In genomic region chr4:156553659-156554058, GRCh38 we compare ENCODE assay signal across 29 cellular contexts.
"Had no signal": no experiment of that assay in that cellular context is flagged by ENCODE, and none has a peak within 500 bp of the region (broad histone marks: within the 10 kb centered on the region; RNA-seq: fewer than 3 reads in every experiment).

No MANE protein-coding gene starts in this region.

- H3K27ac ChIP-seq: ascending aorta, cardiac muscle cell, colonic mucosa, left ventricle myocardium inferior, neural progenitor cell, parathyroid adenoma, psoas muscle, sigmoid colon, uterus had no signal

- H3K79me2 ChIP-seq: parathyroid adenoma had no signal

- H3K36me3 ChIP-seq: ascending aorta, cardiac muscle cell, colonic mucosa, left ventricle myocardium inferior, neural progenitor cell, sigmoid colon, uterus had no signal

- ATAC-seq: natural killer cell; psoas muscle; stimulated activated effector memory CD8-positive, alpha-beta T cell treated with anti-CD3 and anti-CD28 coated beads, Interleukin-12 subunit alpha, Interleukin-12 subunit beta, amount 100 ng/mL, for 72 hours had no signal

- H3K4me3 ChIP-seq: ascending aorta, cardiac muscle cell, colonic mucosa, left ventricle myocardium inferior, lung, neural progenitor cell, psoas muscle, sigmoid colon, uterus had no signal

- H3K27me3 ChIP-seq: ascending aorta, cardiac muscle cell, colonic mucosa, neural progenitor cell, sigmoid colon, uterus had no signal

- H3K4me1 ChIP-seq: colonic mucosa, left ventricle myocardium inferior, neural progenitor cell, parathyroid adenoma, psoas muscle, uterus had no signal

- H2AFZ ChIP-seq: neural progenitor cell, parathyroid adenoma had no signal

- FAIRE-seq: frontal cortex, small intestine had no signal

- H3K4me2 ChIP-seq: neural progenitor cell had no signal

- H3K9ac ChIP-seq: neural progenitor cell, parathyroid adenoma had no signal

- DNase-seq: activated CD4-positive, alpha-beta memory T cell treated with anti-CD3 and anti-CD28 coated beads for 36 hours; activated CD4-positive, alpha-beta T cell treated with anti-CD3 and anti-CD28 coated beads, Interleukin-2, amount 10 ng/mL, durations not matched to agents 24 days and 14 days; activated CD4-positive, CD25-positive, alpha-beta regulatory T cell treated with anti-CD3 and anti-CD28 coated beads, Interleukin-2, amount 50 U/mL, for 72 hours; activated CD8-positive, alpha-beta memory T cell treated with anti-CD3 and anti-CD28 coated beads, Interleukin-2, amount 50 U/mL, for 48 hours; activated gamma-delta T cell; activated naive CD4-positive, alpha-beta T cell treated with anti-CD3 and anti-CD28 coated beads, Interleukin-2, amount 10 ng/mL, durations not matched to agents 7 days and 5 days; activated naive CD8-positive, alpha-beta T cell treated with anti-CD3 and anti-CD28 coated beads, Interleukin-2, amount 10 ng/mL, durations not matched to agents 7 days and 5 days; activated T-cell treated with anti-CD3 and anti-CD28 coated beads, Interleukin-2, amount 50 U/mL, for 24 hours; cerebellar nuclear complex; colonic mucosa; effector memory CD4-positive, alpha-beta T cell; glutamatergic neuron; islet precursor cell; left ventricle myocardium inferior; mesendoderm; natural killer cell; occipital lobe; psoas muscle; sigmoid colon; small intestine; stimulated activated CD4-positive, alpha-beta T cell treated with anti-CD3 and anti-CD28 coated beads, Interleukin-4, amount 100 ng/mL, for 24 hours; uterus had no signal

- H3K9me3 ChIP-seq: ascending aorta, colonic mucosa, psoas muscle, sigmoid colon, uterus had no signal
